Comparison of ENCODE assay signal across 14 cellular contexts in genomic region chr2:241108271-241109209, GRCh38. TPM values are rescaled to one million over a fixed set of nuclear protein-coding genes. Genes with fewer than 3 reads are reported as not detected.
DNase-seq lines count a peak whose midpoint lies in the region; ATAC-seq, FAIRE-seq and TF ChIP-seq lines count a peak whose summit lies in the region.
"Had no signal": no experiment of that assay in that cellular context is flagged by ENCODE, and none has a peak within 500 bp of the region (broad histone marks: within the 10 kb centered on the region; RNA-seq: fewer than 3 reads in every experiment).

No MANE protein-coding gene starts in this region.

- no peak overlapping the region for H3K14ac ChIP-seq in H9 (ENCODE audit: insufficient read depth, low read length)

- H3K4me1 ChIP-seq in H9 (ENCODE audit: insufficient read depth, low read length) (no peaks in the 10 kb centered on the region), mucosa of descending colon (ENCODE audit: low read depth) (peaks cover under 1% of the 10 kb centered on the region)
- H3K4me1 ChIP-seq: right atrium auricular region had no signal

- no peak overlapping the region for H3K56ac ChIP-seq in H9 (ENCODE audit: insufficient read length, low read depth, low read length)

- no peak overlapping the region for H4K8ac ChIP-seq in H9 (replicated peaks; ENCODE audit: insufficient read length, low read depth, low read length)

- no peak overlapping the region for H2BK15ac ChIP-seq in H9 (ENCODE audit: low read depth, low read length)

- no peaks in the 10 kb centered on the region for H4K20me1 ChIP-seq in H9 (ENCODE audit: control insufficient read depth, insufficient read depth, insufficient read length)

- ATAC-seq in activated naive CD8-positive, alpha-beta T cell treated with anti-CD3 and anti-CD28 coated beads, Interleukin-2, amount 10 ng/mL, durations not matched to agents 7 days and 5 days (ENCODE audit: low read depth) = peak; percentile 29
- ATAC-seq in mucosa of descending colon (peak; percentile 19), HG03469 (IDR thresholded peaks at IDR 0.05; ENCODE audit: unreplicated experiment) (no peak), GM18858 (IDR thresholded peaks at IDR 0.05; ENCODE audit: unreplicated experiment) (no peak)

- no peak overlapping the region for H3K4me3 ChIP-seq in mucosa of descending colon
- H3K4me3 ChIP-seq: right atrium auricular region, SK-N-MC, vagina had no signal

- TF ChIP-seq CTCF in 22Rv1 (IDR thresholded peaks at IDR 0.05) = no peak
- no peak for TF ChIP-seq CTCF in H9 (conservative IDR thresholded peaks at IDR 0.05)
- no peak for TF ChIP-seq CTCF in mucosa of descending colon (IDR thresholded peaks at IDR 0.05)

- POLR2A ChIA-PET in activated naive CD8-positive, alpha-beta T cell treated with anti-CD3 and anti-CD28 coated beads, Interleukin-2, amount 10 ng/mL, durations not matched to agents 7 days and 5 days (lab: Charles Lee) = interaction anchor here (1.6 to 5.3 kb wide), 3 partner anchors 13 to 208 kb away, joined by 3 to 29 read pairs (median 12); partner anchors contain the start of genes PASK and PPP1R7

- no peak overlapping the region for H3K9ac ChIP-seq in H9 (ENCODE audit: extremely low read depth, insufficient read length, low read length)

- DNase-seq in H9 (no peak), mucosa of descending colon (no peak), NCI-H146 treated with DMSO at 0.1 percent for 48 hours (lab: John Stamatoyannopoulos, UW; ENCODE audit: unreplicated experiment) (no peak), RCC 7860 (ENCODE audit: low spot score) (no peak)
- DNase-seq in activated naive CD8-positive, alpha-beta T cell treated with anti-CD3 and anti-CD28 coated beads, Interleukin-2, amount 10 ng/mL, durations not matched to agents 7 days and 5 days = peak; percentile 53
- DNase-seq: GDM1, mesendoderm, NCI-H146 had no signal

- peaks cover 3 to 34% (median 21%) of the 10 kb centered on the region in 3 experiments; a peak in 6 of 7 replicates for H3K36me3 Mint-ChIP-seq in H9 (ENCODE audit: insufficient read depth in 1 of 3, low read depth in 3 of 3)
- H3K36me3 Mint-ChIP-seq in activated naive CD8-positive, alpha-beta T cell treated with anti-CD3 and anti-CD28 coated beads, Interleukin-2, amount 10 ng/mL, durations not matched to agents 7 days and 5 days = peaks cover 6% of the 10 kb centered on the region

- no peak overlapping the region for H3T11ph ChIP-seq in H9 (ENCODE audit: low read length)

- no peak overlapping the region for H2AFZ ChIP-seq in H9 (ENCODE audit: low read length)

- H3K9me3 ChIP-seq in H9 (ENCODE audit: control insufficient read depth, low read depth, low read length) (no peaks in the 10 kb centered on the region), mucosa of descending colon (no peaks in the 10 kb centered on the region)
- H3K9me3 ChIP-seq: right atrium auricular region, vagina had no signal

- no peak overlapping the region for H2AK5ac ChIP-seq in H9 (ENCODE audit: insufficient read length, low read length)

- no peak overlapping the region for H2BK5ac ChIP-seq in H9 (ENCODE audit: insufficient read length, low read length)

- H3K4me1 Mint-ChIP-seq in H9 = peaks cover under 1 to 1% of the 10 kb centered on the region in 2 experiments; a peak in 3 of 4 replicates
- peaks cover 50% of the 10 kb centered on the region for H3K4me1 Mint-ChIP-seq in activated naive CD8-positive, alpha-beta T cell treated with anti-CD3 and anti-CD28 coated beads, Interleukin-2, amount 10 ng/mL, durations not matched to agents 7 days and 5 days

- H3K4ac ChIP-seq in H9 (ENCODE audit: low read depth, low read length) = no peak overlapping the region

- WGBS in H9 (ENCODE audit: extremely low coverage, insufficient read length, low lambda C conversion rate) = 100% methylated on average over 7 of the region's 35 CpGs

- H3K36me3 ChIP-seq in mucosa of descending colon (ENCODE audit: low read depth) = no peaks in the 10 kb centered on the region
- H3K36me3 ChIP-seq: right atrium auricular region, vagina had no signal

- H3K18ac ChIP-seq in H9 (ENCODE audit: insufficient read length, low read depth, low read length) = no peak overlapping the region

- H3K27me3 ChIP-seq in H9 (ENCODE audit: insufficient read depth, low read length) = no peaks in the 10 kb centered on the region
- H3K27me3 ChIP-seq: right atrium auricular region, vagina had no signal

- H3K23me2 ChIP-seq in H9 (ENCODE audit: insufficient read length, low read depth, low read length, poor library complexity, severe bottlenecking) = no peaks in the 10 kb centered on the region

- H3K79me1 ChIP-seq in H9 (ENCODE audit: insufficient read depth, low read depth, low read length, poor library complexity, severe bottlenecking) = no peaks in the 10 kb centered on the region

- H3K27ac Mint-ChIP-seq in H9 = peak overlapping the region in 2 of 3 experiments; percentile 13 to 29; a peak in 1 of 7 replicates
- H3K27ac Mint-ChIP-seq in activated naive CD8-positive, alpha-beta T cell treated with anti-CD3 and anti-CD28 coated beads, Interleukin-2, amount 10 ng/mL, durations not matched to agents 7 days and 5 days = peak overlapping the region; percentile 95

- H3K27me3 Mint-ChIP-seq in H9 (ENCODE audit: low read depth) = no peaks in the 10 kb centered on the region
- no peaks in the 10 kb centered on the region for H3K27me3 Mint-ChIP-seq in activated naive CD8-positive, alpha-beta T cell treated with anti-CD3 and anti-CD28 coated beads, Interleukin-2, amount 10 ng/mL, durations not matched to agents 7 days and 5 days

- H3K27ac ChIP-seq in 22Rv1 = peak overlapping the region; percentile 100
- no peak overlapping the region for H3K27ac ChIP-seq in H9 (ENCODE audit: insufficient read length, low read depth, low read length)
- H3K27ac ChIP-seq: right atrium auricular region, SK-N-MC, vagina had no signal

- no peak overlapping the region for H2BK120ac ChIP-seq in H9 (ENCODE audit: low read depth, low read length, poor library complexity, severe bottlenecking)

- intact Hi-C loops in mucosa of descending colon (cut with DNase I, micrococcal nuclease) = no loop called here

- FAIRE-seq in RCC 7860 (lab: Jason Lieb, UNC) = no peak

- no peak overlapping the region for H3K23ac ChIP-seq in H9 (ENCODE audit: insufficient read length, low read depth, low read length)

- no peak overlapping the region for H2BK12ac ChIP-seq in H9 (ENCODE audit: insufficient read length, low read depth, low read length)

- H4K5ac ChIP-seq in H9 (ENCODE audit: insufficient read length, low read depth, low read length) = no peak overlapping the region

- no peak overlapping the region for H3K4me2 ChIP-seq in H9 (ENCODE audit: insufficient read depth, insufficient read length, low read length)

- H2BK20ac ChIP-seq in H9 (ENCODE audit: low read depth, low read length, poor library complexity, severe bottlenecking) = no peak overlapping the region

- H3K79me2 ChIP-seq in H9 (ENCODE audit: insufficient read depth, low read length) = no peaks in the 10 kb centered on the region

- H3K4me3 Mint-ChIP-seq in H9 = no peak overlapping the region; a peak in 1 of 5 replicates
- peak overlapping the region; percentile 83 for H3K4me3 Mint-ChIP-seq in activated naive CD8-positive, alpha-beta T cell treated with anti-CD3 and anti-CD28 coated beads, Interleukin-2, amount 10 ng/mL, durations not matched to agents 7 days and 5 days

- no peak overlapping the region for H4K91ac ChIP-seq in H9 (ENCODE audit: insufficient read length, low read depth, low read length)

- H3K9me3 Mint-ChIP-seq in H9 = no peaks in the 10 kb centered on the region
- no peaks in the 10 kb centered on the region for H3K9me3 Mint-ChIP-seq in activated naive CD8-positive, alpha-beta T cell treated with anti-CD3 and anti-CD28 coated beads, Interleukin-2, amount 10 ng/mL, durations not matched to agents 7 days and 5 days

RNA-seq across cellular contexts. Expression of gene MTERF4, which starts 6.5 kb away (rescaled TPM):
- total RNA-seq in H9 (2021) = 35.0 and 36.6 TPM in 2 replicates
- total RNA-seq in activated naive CD8-positive, alpha-beta T cell treated with anti-CD3 and anti-CD28 coated beads, Interleukin-2, amount 10 ng/mL, durations not matched to agents 7 days and 5 days = 10 to 100 TPM; 88.1 to 88.9 TPM
- 10 to 100 TPM; 25.4 to 41.7 (median 32.2) TPM for total RNA-seq in mucosa of descending colon

RNA-seq across cellular contexts. Expression of gene PASK, which starts 40.7 kb away (rescaled TPM):
- total RNA-seq in H9 (2021) = 66.1 and 68.0 TPM in 2 replicates
- 100 to 1,000 TPM; 132 to 153 TPM for total RNA-seq in activated naive CD8-positive, alpha-beta T cell treated with anti-CD3 and anti-CD28 coated beads, Interleukin-2, amount 10 ng/mL, durations not matched to agents 7 days and 5 days
- 10 to 100 TPM in 2 of 3 donors, 1 to 10 TPM in 1; 6.8 to 25.5 (median 20.6) TPM for total RNA-seq in mucosa of descending colon

RNA-seq across cellular contexts. Expression of gene PPP1R7, which starts 41.7 kb away (rescaled TPM):
- total RNA-seq in H9 (2021) (60.2 and 60.4 TPM in 2 replicates), mucosa of descending colon (10 to 100 TPM; 59.3 to 68.9 (median 61.9) TPM)
- 10 to 100 TPM; 78.8 to 84.6 TPM for total RNA-seq in activated naive CD8-positive, alpha-beta T cell treated with anti-CD3 and anti-CD28 coated beads, Interleukin-2, amount 10 ng/mL, durations not matched to agents 7 days and 5 days

Comparison
In these comparisons a context has a peak if more than half of its experiments do, and no peak if none do; other contexts are left out.
1. ATAC-seq: peak in activated naive CD8-positive, alpha-beta T cell treated with anti-CD3 and anti-CD28 coated beads, Interleukin-2, amount 10 ng/mL, durations not matched to agents 7 days and 5 days (single experiment) and mucosa of descending colon (single experiment); none in HG03469 (single experiment) and GM18858 (single experiment).